Comparison of ENCODE assay signal across 17 cellular contexts in the genomic region with DNA sequence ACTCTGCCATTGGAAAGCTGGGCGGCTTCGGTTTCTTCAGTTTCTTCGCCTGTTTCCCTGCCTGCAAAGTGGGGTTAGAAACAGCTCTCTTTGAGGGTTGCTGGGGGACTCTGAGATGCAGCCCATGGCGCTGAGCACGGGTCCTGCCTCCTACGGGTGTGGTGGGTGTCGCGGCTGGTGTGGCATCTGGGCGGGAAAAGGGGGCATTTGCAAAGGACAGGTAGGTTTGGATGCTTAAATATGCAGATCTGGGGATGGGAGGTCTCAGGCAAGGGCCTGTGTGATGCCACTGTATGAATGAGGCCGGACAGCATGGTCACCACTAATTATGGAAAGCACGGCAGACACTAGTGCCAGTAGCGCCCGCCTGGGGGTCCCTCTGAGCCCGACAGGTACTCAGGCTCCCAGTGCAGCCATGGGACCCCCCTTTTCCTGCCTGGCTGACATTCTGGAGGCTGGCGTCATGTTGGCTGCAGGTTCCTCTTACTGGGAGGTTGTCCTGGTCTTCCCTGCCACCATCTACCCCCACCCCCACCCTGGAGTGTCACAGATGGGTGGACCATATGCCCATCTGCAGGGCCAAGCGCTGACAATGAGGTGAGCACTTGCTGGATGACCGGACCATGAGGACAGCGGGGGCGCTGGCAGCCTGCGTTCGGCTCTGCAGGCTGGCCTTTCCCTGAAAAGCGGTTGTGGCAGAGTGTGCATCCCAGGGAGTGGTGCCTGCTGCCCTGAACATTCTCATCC.
DNase-seq lines count a peak whose midpoint lies in the region; ATAC-seq and TF ChIP-seq lines count a peak whose summit lies in the region.
"Had no signal": no experiment of that assay in that cellular context is flagged by ENCODE, and none has a peak within 500 bp of the region (broad histone marks: within the 10 kb centered on the region; RNA-seq: fewer than 3 reads in every experiment).

No MANE protein-coding gene starts in this region.

- no peak overlapping the region for H3K4me3 ChIP-seq in CD4-positive, CD25-positive, alpha-beta regulatory T cell (ENCODE audit: low read depth, low read length)
- H3K4me3 ChIP-seq in GM23338 (no peak overlapping the region), osteoblast (ENCODE audit: insufficient read depth, low read length) (no peak overlapping the region)

- no peaks in the 10 kb centered on the region for H3K9me2 ChIP-seq in GM23338 (ENCODE audit: insufficient read depth)

- H3K27me3 ChIP-seq in CD4-positive, CD25-positive, alpha-beta regulatory T cell (ENCODE audit: control insufficient read depth, insufficient read depth, low read length), result no peaks in the 10 kb centered on the region
- H3K27me3 ChIP-seq in GM23338 (ENCODE audit: insufficient read depth) (no peaks in the 10 kb centered on the region), osteoblast (ENCODE audit: insufficient read depth, low read length) (no peaks in the 10 kb centered on the region)

- H3F3A ChIP-seq in GM23338 (replicated peaks; ENCODE audit: low read depth), result no peaks in the 10 kb centered on the region

- H3K4me1 ChIP-seq in CD4-positive, CD25-positive, alpha-beta regulatory T cell (ENCODE audit: control insufficient read depth, insufficient read depth, low read length, poor library complexity, severe bottlenecking), result peaks cover 88% of the 10 kb centered on the region
- peaks cover 66% of the 10 kb centered on the region for H3K4me1 ChIP-seq in GM23338 (ENCODE audit: insufficient read depth)
- peaks cover 63% of the 10 kb centered on the region for H3K4me1 ChIP-seq in osteoblast (ENCODE audit: insufficient read depth, low read length)

- H3K79me2 ChIP-seq in GM23338 (replicated peaks; ENCODE audit: insufficient read depth) (peaks cover 97% of the 10 kb centered on the region), osteoblast (ENCODE audit: insufficient read depth, low read length) (peaks cover 100% of the 10 kb centered on the region)

- H4K20me1 ChIP-seq in GM23338 (replicated peaks; ENCODE audit: insufficient read depth) (peaks cover 38% of the 10 kb centered on the region), osteoblast (ENCODE audit: insufficient read depth, low read length) (peaks cover 91% of the 10 kb centered on the region)

- ATAC-seq in CD4-positive, CD25-positive, alpha-beta regulatory T cell (ENCODE audit: low read depth in 2 of 2), result no peak
- ATAC-seq in GM23338 (no peak), GM18519 (IDR thresholded peaks at IDR 0.05; ENCODE audit: low FRiP score, unreplicated experiment) (no peak)

- no peaks in the 10 kb centered on the region for H3K36me3 ChIP-seq in CD4-positive, CD25-positive, alpha-beta regulatory T cell (ENCODE audit: control insufficient read depth, insufficient read depth, low read length)
- H3K36me3 ChIP-seq in GM23338 (ENCODE audit: insufficient read depth), result no peaks in the 10 kb centered on the region
- H3K36me3 ChIP-seq in osteoblast (ENCODE audit: insufficient read depth, low read length), result no peaks in the 10 kb centered on the region

- H3K27ac ChIP-seq in CD4-positive, CD25-positive, alpha-beta regulatory T cell (ENCODE audit: insufficient read depth, low read length, poor library complexity, severe bottlenecking), result no peak overlapping the region
- H3K27ac ChIP-seq in GM23338 (ENCODE audit: low read depth) (no peak overlapping the region), osteoblast (ENCODE audit: low read depth, low read length) (no peak overlapping the region)

- peak overlapping the region in 2 of 3 donors; percentile 3 to 91 for H3K27ac Mint-ChIP-seq in CD4-positive, CD25-positive, alpha-beta regulatory T cell
- 0 out of 2 replicates have a peak overlapping the region, but pooled peaks have one; percentile 65 for H3K27ac Mint-ChIP-seq in GM23338
- H3K27ac Mint-ChIP-seq: dendritic cell treated with granulocyte-macrophage colony-stimulating factor and Interleukin-4, amounts not matched to agents 40 ng/mL and 50 ng/mL, for 4 days had no signal

- H3K4me2 ChIP-seq in GM23338, result no peak overlapping the region
- H3K4me2 ChIP-seq in osteoblast (ENCODE audit: insufficient read depth, low read length), result no peak overlapping the region

- peak overlapping the region; percentile 0 to 66 (median 33) for H3K4me3 Mint-ChIP-seq in CD4-positive, CD25-positive, alpha-beta regulatory T cell
- no peak overlapping the region for H3K4me3 Mint-ChIP-seq in GM23338
- H3K4me3 Mint-ChIP-seq: dendritic cell treated with granulocyte-macrophage colony-stimulating factor and Interleukin-4, amounts not matched to agents 40 ng/mL and 50 ng/mL, for 4 days had no signal

- no peaks in the 10 kb centered on the region for H3K27me3 Mint-ChIP-seq in CD4-positive, CD25-positive, alpha-beta regulatory T cell
- H3K27me3 Mint-ChIP-seq in GM23338 (ENCODE audit: insufficient read depth, low read depth, poor library complexity), result peaks cover 38% of the 10 kb centered on the region
- H3K27me3 Mint-ChIP-seq: dendritic cell treated with granulocyte-macrophage colony-stimulating factor and Interleukin-4, amounts not matched to agents 40 ng/mL and 50 ng/mL, for 4 days had no signal

- TF ChIP-seq CTCF in GM23338 (conservative IDR thresholded peaks at IDR 0.05; ENCODE audit: low read depth in 2 of 2), result no peak
- TF ChIP-seq CTCF in osteoblast (IDR thresholded peaks at IDR 0.05; ENCODE audit: extremely low read depth, low read depth, low read length), result no peak

- peaks cover 10 to 95% (median 54%) of the 10 kb centered on the region in 4 donors for H3K4me1 Mint-ChIP-seq in CD4-positive, CD25-positive, alpha-beta regulatory T cell
- H3K4me1 Mint-ChIP-seq in GM23338, result peaks cover 88% of the 10 kb centered on the region

- H2AFZ ChIP-seq in GM23338 (no peak overlapping the region), osteoblast (ENCODE audit: low read length) (no peak overlapping the region)

- no peaks in the 10 kb centered on the region for H3K9me3 ChIP-seq in CD4-positive, CD25-positive, alpha-beta regulatory T cell (ENCODE audit: control insufficient read depth in 2 of 2, low read length in 2 of 2)
- no peaks in the 10 kb centered on the region for H3K9me3 ChIP-seq in osteoblast (ENCODE audit: low read depth, low read length)

- peaks cover 3% of the 10 kb centered on the region for H3K36me3 Mint-ChIP-seq in CD4-positive, CD25-positive, alpha-beta regulatory T cell
- no peaks in the 10 kb centered on the region for H3K36me3 Mint-ChIP-seq in GM23338 (ENCODE audit: low read depth)

- no peaks in the 10 kb centered on the region for H3K9me3 Mint-ChIP-seq in CD4-positive, CD25-positive, alpha-beta regulatory T cell
- no peaks in the 10 kb centered on the region for H3K9me3 Mint-ChIP-seq in GM23338
- H3K9me3 Mint-ChIP-seq: dendritic cell treated with granulocyte-macrophage colony-stimulating factor and Interleukin-4, amounts not matched to agents 40 ng/mL and 50 ng/mL, for 4 days had no signal

- DNase-seq in CD4-positive, CD25-positive, alpha-beta regulatory T cell, result no peak
- DNase-seq in GM23338 (ENCODE audit: low spot score) (no peak), cerebellar nuclear complex (lab: John Stamatoyannopoulos, UW) (peak; percentile 89 to 92), osteoblast (ENCODE audit: insufficient read length, low spot score, missing footprints) (peak; percentile 69), NCI-H1092 (lab: John Stamatoyannopoulos, UW) (no peak), kidney glomerular epithelial cell (lab: John Stamatoyannopoulos, UW) (no peak)
- DNase-seq: activated T-cell treated with anti-CD3 and anti-CD28 coated beads for 4 hours; COR-L47; KBM-7; NCI-H1436 treated with DMSO at 0.1 percent for 48 hours; NCI-H774; retina; SHP77; stimulated activated CD4-positive, alpha-beta T cell treated with anti-CD3 and anti-CD28 coated beads, Interleukin-4, amount 100 ng/mL, for 4 hours; stimulated activated naive CD4-positive, alpha-beta T cell had no signal

TF ChIP-seq in GM23338, 12 proteins besides CTCF, POLR2A, EP300 and RAD21 (continues in another document):
- TF ChIP-seq NANOG (IDR thresholded peaks at IDR 0.05; ENCODE audit: borderline replicate concordance) (no peak), ZNF114 (CRISPR knock-in tag; IDR thresholded peaks at IDR 0.05) (no peak), EZH2 (IDR thresholded peaks at IDR 0.05; ENCODE audit: low read depth, unreplicated experiment) (no peak), EZH2phosphoT487 (IDR thresholded peaks at IDR 0.05; ENCODE audit: unreplicated experiment) (no peak), CREB1 (CRISPR knock-in tag; IDR thresholded peaks at IDR 0.05; ENCODE audit: low read depth) (no peak)
- TF ChIP-seq, protein P1, sequence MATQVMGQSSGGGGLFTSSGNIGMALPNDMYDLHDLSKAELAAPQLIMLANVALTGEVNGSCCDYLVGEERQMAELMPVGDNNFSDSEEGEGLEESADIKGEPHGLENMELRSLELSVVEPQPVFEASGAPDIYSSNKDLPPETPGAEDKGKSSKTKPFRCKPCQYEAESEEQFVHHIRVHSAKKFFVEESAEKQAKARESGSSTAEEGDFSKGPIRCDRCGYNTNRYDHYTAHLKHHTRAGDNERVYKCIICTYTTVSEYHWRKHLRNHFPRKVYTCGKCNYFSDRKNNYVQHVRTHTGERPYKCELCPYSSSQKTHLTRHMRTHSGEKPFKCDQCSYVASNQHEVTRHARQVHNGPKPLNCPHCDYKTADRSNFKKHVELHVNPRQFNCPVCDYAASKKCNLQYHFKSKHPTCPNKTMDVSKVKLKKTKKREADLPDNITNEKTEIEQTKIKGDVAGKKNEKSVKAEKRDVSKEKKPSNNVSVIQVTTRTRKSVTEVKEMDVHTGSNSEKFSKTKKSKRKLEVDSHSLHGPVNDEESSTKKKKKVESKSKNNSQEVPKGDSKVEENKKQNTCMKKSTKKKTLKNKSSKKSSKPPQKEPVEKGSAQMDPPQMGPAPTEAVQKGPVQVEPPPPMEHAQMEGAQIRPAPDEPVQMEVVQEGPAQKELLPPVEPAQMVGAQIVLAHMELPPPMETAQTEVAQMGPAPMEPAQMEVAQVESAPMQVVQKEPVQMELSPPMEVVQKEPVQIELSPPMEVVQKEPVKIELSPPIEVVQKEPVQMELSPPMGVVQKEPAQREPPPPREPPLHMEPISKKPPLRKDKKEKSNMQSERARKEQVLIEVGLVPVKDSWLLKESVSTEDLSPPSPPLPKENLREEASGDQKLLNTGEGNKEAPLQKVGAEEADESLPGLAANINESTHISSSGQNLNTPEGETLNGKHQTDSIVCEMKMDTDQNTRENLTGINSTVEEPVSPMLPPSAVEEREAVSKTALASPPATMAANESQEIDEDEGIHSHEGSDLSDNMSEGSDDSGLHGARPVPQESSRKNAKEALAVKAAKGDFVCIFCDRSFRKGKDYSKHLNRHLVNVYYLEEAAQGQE (IDR thresholded peaks at IDR 0.05; ENCODE audit: unreplicated experiment), result no peak

Comparison
In these comparisons a context has a peak if more than half of its experiments do, and no peak if none do; other contexts are left out.
1. DNase-seq: peak in cerebellar nuclear complex (2 of 2) and osteoblast (single experiment); none in CD4-positive, CD25-positive, alpha-beta regulatory T cell (0 of 3), GM23338 (single experiment), NCI-H1092 (single experiment) and kidney glomerular epithelial cell (single experiment).